ENCODE assay signal across 1 cellular context in the genomic region with DNA sequence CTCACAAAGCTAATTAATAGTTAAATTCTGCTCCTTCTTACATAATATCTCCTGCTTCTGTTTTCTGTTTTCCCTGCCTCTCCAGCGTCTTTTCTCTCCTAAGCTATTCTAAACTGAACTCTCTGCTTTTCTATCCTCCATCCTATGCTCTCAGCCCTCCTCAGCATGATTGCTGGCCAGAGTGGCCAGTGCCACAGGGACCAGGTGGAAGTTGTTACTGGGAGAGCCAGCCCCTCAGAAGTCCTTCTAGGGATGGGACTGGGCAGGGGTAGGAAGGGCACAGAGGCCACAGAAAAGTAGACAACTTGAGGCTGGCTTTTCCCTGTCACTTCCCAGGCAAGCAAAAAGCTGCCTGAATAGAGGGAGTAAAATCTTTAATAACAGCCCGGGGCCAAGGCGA.
TF ChIP-seq lines count a peak whose summit lies in the region.

No MANE protein-coding gene starts in this region.

TF ChIP-seq in K562, 482 proteins besides CTCF, POLR2A, EP300 and RAD21:
- TF ChIP-seq ELF4 (CRISPR knock-in tag; IDR thresholded peaks at IDR 0.05) (no peak), ESRRA (IDR thresholded peaks at IDR 0.05; ENCODE audit: borderline replicate concordance, low read depth) (no peak), NFYB (IDR thresholded peaks at IDR 0.05; ENCODE audit: extremely low read depth, insufficient read length) (no peak)
